Comparison of ENCODE assay signal across 13 cellular contexts in the genomic region with DNA sequence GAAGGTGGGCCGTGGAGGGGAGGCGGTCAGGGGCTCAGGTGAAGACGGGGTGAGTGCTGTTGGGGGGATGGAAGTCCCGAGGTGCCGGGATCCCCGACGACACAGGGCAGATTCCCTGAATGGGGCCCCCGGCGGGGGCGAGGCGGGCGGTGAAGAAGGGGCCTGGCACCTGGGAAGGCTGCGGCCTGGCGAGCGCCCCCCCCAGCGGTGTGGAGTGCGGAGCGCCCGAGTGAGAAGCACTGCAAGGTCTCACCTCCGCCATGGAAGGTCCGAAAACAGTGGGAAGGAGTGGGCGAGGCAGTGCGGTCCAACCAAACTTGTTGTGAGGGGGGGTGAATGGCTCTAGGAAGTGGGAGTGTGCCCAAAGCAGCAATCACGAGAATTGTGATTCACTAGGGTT. TPM values are rescaled to one million over a fixed set of nuclear protein-coding genes. Genes with fewer than 3 reads are reported as not detected.
DNase-seq lines count a peak whose midpoint lies in the region; ATAC-seq and TF ChIP-seq lines count a peak whose summit lies in the region.
"Not testable (repeated sequence)": the region's sequence is repeated elsewhere in the genome, so short reads cannot be mapped to it uniquely, and the experiment has no call there.
"Had no signal": no experiment of that assay in that cellular context is flagged by ENCODE, and none has a peak within 500 bp of the region (broad histone marks: within the 10 kb centered on the region; RNA-seq: fewer than 3 reads in every experiment).

No MANE protein-coding gene starts in this region.

- H3K27me3 ChIP-seq in right cardiac atrium (ENCODE audit: control insufficient read depth, insufficient read depth); aorta (ENCODE audit: control insufficient read depth in 1 of 2, insufficient read depth in 2 of 2, low read length in 1 of 2): not testable (repeated sequence)
- peaks cover 0 to 12% (median 0%) of the 10 kb centered on the region in 3 donors for H3K27me3 ChIP-seq in stomach

- H3K4me1 ChIP-seq in right cardiac atrium (ENCODE audit: control insufficient read depth, insufficient read depth, low read length); stomach; aorta (ENCODE audit: control insufficient read depth in 1 of 2, insufficient read depth in 2 of 2, low read length in 2 of 2): not testable (repeated sequence)

- TF ChIP-seq CTCF in progenitor cell of endocrine pancreas (IDR thresholded peaks at IDR 0.05; ENCODE audit: unreplicated experiment); stomach (IDR thresholded peaks at IDR 0.05): not testable (repeated sequence)

- DNase-seq in T-helper 9 cell (peak; percentile 20), right cardiac atrium (peak; percentile 10 to 79 (median 25)), progenitor cell of endocrine pancreas (ENCODE audit: low spot score, unreplicated experiment) (peak; percentile 43), stomach (peak; percentile 53), aorta (peak; percentile 68 to 85)
- peak; percentile 54 for DNase-seq in activated CD8-positive, alpha-beta memory T cell treated with anti-CD3 and anti-CD28 coated beads, Interleukin-2, amount 50 U/mL, for 48 hours
- peak; percentile 10 for DNase-seq in central memory CD4-positive, alpha-beta T cell
- peak; percentile 75 for DNase-seq in natural killer cell treated with Interleukin-12 subunit alpha and Interleukin-12 subunit beta and Interleukin-15 and Interleukin-18, amount 100 ng/mL, for 72 hours (ENCODE audit: low spot score)

- ATAC-seq in right cardiac atrium; natural killer cell treated with Interleukin-12 subunit alpha and Interleukin-12 subunit beta and Interleukin-15 and Interleukin-18, amount 100 ng/mL, for 72 hours; aorta (ENCODE audit: low FRiP score): not testable (repeated sequence)

- not testable (repeated sequence) for H3K27ac Mint-ChIP-seq in natural killer cell treated with Interleukin-12 subunit alpha and Interleukin-12 subunit beta and Interleukin-15 and Interleukin-18, amount 100 ng/mL, for 72 hours; progenitor cell of endocrine pancreas

- not testable (repeated sequence) for TF ChIP-seq POLR2A in stomach (IDR thresholded peaks at IDR 0.05)

- not testable (repeated sequence) for H3K4me3 Mint-ChIP-seq in natural killer cell treated with Interleukin-12 subunit alpha and Interleukin-12 subunit beta and Interleukin-15 and Interleukin-18, amount 100 ng/mL, for 72 hours; progenitor cell of endocrine pancreas (ENCODE audit: low read depth)

- H3K36me3 Mint-ChIP-seq in natural killer cell treated with Interleukin-12 subunit alpha and Interleukin-12 subunit beta and Interleukin-15 and Interleukin-18, amount 100 ng/mL, for 72 hours; progenitor cell of endocrine pancreas (ENCODE audit: insufficient read depth): not testable (repeated sequence)

- not testable (repeated sequence) for H3K9me3 ChIP-seq in right cardiac atrium (ENCODE audit: control insufficient read depth, low read length); stomach; aorta (ENCODE audit: control insufficient read depth, low read length)

- not testable (repeated sequence) for H3K36me3 ChIP-seq in stomach; aorta (ENCODE audit: control insufficient read depth in 1 of 2, insufficient read depth in 2 of 2, low read length in 1 of 2)

- not testable (repeated sequence) for H3K4me1 Mint-ChIP-seq in natural killer cell treated with Interleukin-12 subunit alpha and Interleukin-12 subunit beta and Interleukin-15 and Interleukin-18, amount 100 ng/mL, for 72 hours (ENCODE audit: low read depth in 2 of 2); progenitor cell of endocrine pancreas (ENCODE audit: low read depth)

- H3K4me3 ChIP-seq in right cardiac atrium (ENCODE audit: low read length); stomach; aorta (ENCODE audit: low read length in 2 of 2): not testable (repeated sequence)

- H3K9me3 Mint-ChIP-seq in natural killer cell treated with Interleukin-12 subunit alpha and Interleukin-12 subunit beta and Interleukin-15 and Interleukin-18, amount 100 ng/mL, for 72 hours; progenitor cell of endocrine pancreas (ENCODE audit: low read depth): not testable (repeated sequence)

- not testable (repeated sequence) for TF ChIP-seq EP300 in stomach (IDR thresholded peaks at IDR 0.05)

- not testable (repeated sequence) for H3K27me3 Mint-ChIP-seq in natural killer cell treated with Interleukin-12 subunit alpha and Interleukin-12 subunit beta and Interleukin-15 and Interleukin-18, amount 100 ng/mL, for 72 hours; progenitor cell of endocrine pancreas

- intact Hi-C loops in right cardiac atrium (cut with DNase I); stomach (cut with DNase I; ENCODE audit: low total_unique reads); aorta (cut with DNase I): not testable (repeated sequence)

- 93% methylated on average over 12 of the region's 24 CpGs for WGBS in right cardiac atrium
- 91 to 95% (median 92%) methylated on average over 12 to 15 of the region's 24 CpGs; no CpG with 5 or more reads in 2 of the 5 donors for WGBS in stomach, 5 donors
- WGBS in aorta, 2 donors: 95 to 97% methylated on average over 11 to 14 of the region's 24 CpGs

- H3K27ac ChIP-seq in right cardiac atrium (ENCODE audit: low read length); stomach; aorta (ENCODE audit: low read depth in 1 of 2, low read length in 2 of 2): not testable (repeated sequence)

RNA-seq across cellular contexts. Expression of a gene that starts 10.1 kb away (rescaled TPM):
- not detected for total RNA-seq in right cardiac atrium
- not detected for polyA plus RNA-seq in right cardiac atrium
- total RNA-seq in natural killer cell treated with Interleukin-12 subunit alpha and Interleukin-12 subunit beta and Interleukin-15 and Interleukin-18, amount 100 ng/mL, for 72 hours: not detected
- not detected in 2 replicates for total RNA-seq in progenitor cell of endocrine pancreas
- not detected for total RNA-seq in stomach
- not detected for polyA plus RNA-seq in stomach
- not detected for total RNA-seq in aorta
- not detected for polyA plus RNA-seq in aorta
- total RNA-seq: Caco-2; CD4-positive, alpha-beta T cell; H1; H9 had no signal
- polyA plus RNA-seq: BJ, H1 had no signal

RNA-seq across cellular contexts. Expression of a gene that starts 19.6 kb away (rescaled TPM):
- total RNA-seq in right cardiac atrium: not detected
- not detected for polyA plus RNA-seq in right cardiac atrium
- not detected for total RNA-seq in natural killer cell treated with Interleukin-12 subunit alpha and Interleukin-12 subunit beta and Interleukin-15 and Interleukin-18, amount 100 ng/mL, for 72 hours
- not detected in 2 replicates for total RNA-seq in progenitor cell of endocrine pancreas
- total RNA-seq in stomach: not detected
- polyA plus RNA-seq in stomach: not detected
- total RNA-seq in aorta: not detected
- not detected for polyA plus RNA-seq in aorta
- total RNA-seq: Caco-2; CD4-positive, alpha-beta T cell; H1; H9 had no signal
- polyA plus RNA-seq: BJ, H1 had no signal

RNA-seq across cellular contexts. Expression of a gene that starts 38.0 kb away (rescaled TPM):
- not detected for total RNA-seq in right cardiac atrium
- polyA plus RNA-seq in right cardiac atrium: not detected
- not detected for total RNA-seq in natural killer cell treated with Interleukin-12 subunit alpha and Interleukin-12 subunit beta and Interleukin-15 and Interleukin-18, amount 100 ng/mL, for 72 hours
- total RNA-seq in progenitor cell of endocrine pancreas: not detected in 2 replicates
- total RNA-seq in stomach: not detected
- not detected for polyA plus RNA-seq in stomach
- not detected for total RNA-seq in aorta
- not detected for polyA plus RNA-seq in aorta
- total RNA-seq: Caco-2; CD4-positive, alpha-beta T cell; H1; H9 had no signal
- polyA plus RNA-seq: BJ, H1 had no signal

Comparison
In these comparisons a context has a peak if more than half of its experiments do, and no peak if none do; other contexts are left out.
1. DNase-seq: peak in every context shown above with its lines; median percentile 76 in aorta; 75 in natural killer cell treated with Interleukin-12 subunit alpha and Interleukin-12 subunit beta and Interleukin-15 and Interleukin-18, amount 100 ng/mL, for 72 hours; 54 in activated CD8-positive, alpha-beta memory T cell treated with anti-CD3 and anti-CD28 coated beads, Interleukin-2, amount 50 U/mL, for 48 hours; 53 in stomach; 43 in progenitor cell of endocrine pancreas; 25 in right cardiac atrium; 20 in T-helper 9 cell; 10 in central memory CD4-positive, alpha-beta T cell.